8 cellular contexts compared by ENCODE assay signal in the genomic region with DNA sequence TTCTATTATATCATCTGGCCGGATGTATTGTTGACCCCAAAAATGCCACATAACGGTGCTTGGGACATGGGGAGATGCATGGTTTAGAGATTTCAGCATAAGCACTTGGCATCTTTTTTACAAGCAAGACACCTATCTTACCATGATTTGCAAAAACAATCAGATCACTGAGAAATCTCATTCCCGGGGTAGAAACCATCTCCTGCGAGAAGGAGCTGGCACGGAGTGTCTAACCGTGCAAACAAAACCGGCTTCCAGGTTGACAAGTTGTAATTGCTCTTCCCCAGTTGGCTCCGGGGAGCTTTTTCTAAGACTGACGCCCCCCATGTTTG. TPM values are rescaled to one million over a fixed set of nuclear protein-coding genes. Genes with fewer than 3 reads are reported as not detected.
DNase-seq lines count a peak whose midpoint lies in the region; ATAC-seq and TF ChIP-seq lines count a peak whose summit lies in the region.

No MANE protein-coding gene starts in this region.

- no peak for TF ChIP-seq POLR2A in right lobe of liver (IDR thresholded peaks at IDR 0.05)

- H3K9me3 Mint-ChIP-seq in activated CD8-positive, alpha-beta T cell treated with anti-CD3 and anti-CD28 coated beads for 36 hours: no peaks in the 10 kb centered on the region
- H3K9me3 Mint-ChIP-seq in type B pancreatic cell: no peaks in the 10 kb centered on the region

- TF ChIP-seq CTCF in left ventricle myocardium inferior (IDR thresholded peaks at IDR 0.05; ENCODE audit: borderline replicate concordance) (no peak), right atrium auricular region (IDR thresholded peaks at IDR 0.05) (no peak), right lobe of liver (IDR thresholded peaks at IDR 0.05) (no peak), type B pancreatic cell (conservative IDR thresholded peaks at IDR 0.05) (no peak)
- TF ChIP-seq CTCF in activated CD8-positive, alpha-beta T cell treated with anti-CD3 and anti-CD28 coated beads for 36 hours (IDR thresholded peaks at IDR 0.05): no peak

- H3K4me1 ChIP-seq in left ventricle myocardium inferior (peaks cover 30% of the 10 kb centered on the region), right atrium auricular region (peaks cover 0 to 23% of the 10 kb centered on the region in 2 donors), right lobe of liver (peaks cover 0 to 16% (median 2%) of the 10 kb centered on the region in 4 donors)

- peaks cover 6% of the 10 kb centered on the region for H3K36me3 Mint-ChIP-seq in activated CD8-positive, alpha-beta T cell treated with anti-CD3 and anti-CD28 coated beads for 36 hours (ENCODE audit: low read depth)
- H3K36me3 Mint-ChIP-seq in type B pancreatic cell: no peaks in the 10 kb centered on the region

- H3K4me1 Mint-ChIP-seq in activated CD8-positive, alpha-beta T cell treated with anti-CD3 and anti-CD28 coated beads for 36 hours (ENCODE audit: low read depth): peaks cover 49% of the 10 kb centered on the region
- peaks cover 11% of the 10 kb centered on the region for H3K4me1 Mint-ChIP-seq in type B pancreatic cell (ENCODE audit: unreplicated experiment)

- DNase-seq in left ventricle myocardium inferior: no peak
- no peak for DNase-seq in right atrium auricular region (ENCODE audit: low spot score)
- no peak for DNase-seq in activated CD8-positive, alpha-beta T cell treated with anti-CD3 and anti-CD28 coated beads for 36 hours
- no peak for DNase-seq in right lobe of liver
- DNase-seq in type B pancreatic cell (ENCODE audit: extremely low spot score, unreplicated experiment): no peak
- no peak for DNase-seq in AG20443 (ENCODE audit: low spot score)
- no peak for DNase-seq in SIG-M5 treated with dmso at 0.1 percent for 504 hours (lab: John Stamatoyannopoulos, UW; ENCODE audit: unreplicated experiment)

- peak overlapping the region; percentile 96 for H3K27ac Mint-ChIP-seq in activated CD8-positive, alpha-beta T cell treated with anti-CD3 and anti-CD28 coated beads for 36 hours
- no peak overlapping the region for H3K27ac Mint-ChIP-seq in type B pancreatic cell

- H3K27me3 ChIP-seq in left ventricle myocardium inferior (ENCODE audit: low read depth) (peaks cover 33% of the 10 kb centered on the region), right atrium auricular region (no peaks in the 10 kb centered on the region), right lobe of liver (peaks cover 0 to 7% of the 10 kb centered on the region in 2 donors)

- no peaks in the 10 kb centered on the region for H3K27me3 Mint-ChIP-seq in activated CD8-positive, alpha-beta T cell treated with anti-CD3 and anti-CD28 coated beads for 36 hours
- peaks cover 52% of the 10 kb centered on the region for H3K27me3 Mint-ChIP-seq in type B pancreatic cell

- H3K4me3 Mint-ChIP-seq in activated CD8-positive, alpha-beta T cell treated with anti-CD3 and anti-CD28 coated beads for 36 hours: peak overlapping the region; percentile 94
- peak overlapping the region; percentile 94 for H3K4me3 Mint-ChIP-seq in type B pancreatic cell

- 25% methylated on average over 8 of the region's 9 CpGs for WGBS in right lobe of liver (ENCODE audit: insufficient coverage, low coverage, low lambda C conversion rate, missing lambda C conversion rate)

- intact Hi-C loops in left ventricle myocardium inferior (cut with micrococcal nuclease): no loop called here
- intact Hi-C loops in activated CD8-positive, alpha-beta T cell treated with anti-CD3 and anti-CD28 coated beads for 36 hours (cut with micrococcal nuclease): loop anchor here (5.0 to 10.0 kb wide), 2 partner anchors 67 to 145 kb away; no protein-coding TSS in a partner anchor
- intact Hi-C loops in right lobe of liver (cut with DNase I): no loop called here

- H3K36me3 ChIP-seq in left ventricle myocardium inferior (no peaks in the 10 kb centered on the region), right atrium auricular region (no peaks in the 10 kb centered on the region), right lobe of liver (no peaks in the 10 kb centered on the region)

- peak overlapping the region; percentile 81 for H3K4me3 ChIP-seq in left ventricle myocardium inferior
- H3K4me3 ChIP-seq in right atrium auricular region: peak overlapping the region in 1 of 2 donors; percentile 70
- H3K4me3 ChIP-seq in right lobe of liver: peak overlapping the region in 2 of 3 donors; percentile 57 to 60

- CTCF ChIA-PET in activated CD8-positive, alpha-beta T cell treated with anti-CD3 and anti-CD28 coated beads for 36 hours (lab: Charles Lee): interaction anchor here (0.8 to 3.2 kb wide), 8 partner anchors 23 to 170 kb away, joined by 3 to 14 read pairs (median 5); no protein-coding TSS in a partner anchor

- no peaks in the 10 kb centered on the region for H3K9me3 ChIP-seq in left ventricle myocardium inferior (replicated peaks)
- no peaks in the 10 kb centered on the region for H3K9me3 ChIP-seq in right atrium auricular region
- no peaks in the 10 kb centered on the region for H3K9me3 ChIP-seq in right lobe of liver

- H3K27ac ChIP-seq in left ventricle myocardium inferior (replicated peaks) (peak overlapping the region; percentile 74), right atrium auricular region (peak overlapping the region in 1 of 2 donors; percentile 50), right lobe of liver (peak overlapping the region; percentile 60 to 76 (median 62))

- POLR2A ChIA-PET in activated CD8-positive, alpha-beta T cell treated with anti-CD3 and anti-CD28 coated beads for 36 hours (lab: Charles Lee): interaction anchor here (0.9 to 4.0 kb wide), 5 partner anchors 32 to 109 kb away, joined by 3 to 27 read pairs (median 3); partner anchors contain the start of gene AMZ2

- no peak for ATAC-seq in activated CD8-positive, alpha-beta T cell treated with anti-CD3 and anti-CD28 coated beads for 36 hours
- ATAC-seq in right lobe of liver (no peak), GM19035 (IDR thresholded peaks at IDR 0.05; ENCODE audit: unreplicated experiment) (no peak)

RNA-seq across cellular contexts. Expression of gene SLC16A6, which starts 1.0 kb away (rescaled TPM):
- total RNA-seq in left ventricle myocardium inferior (0.08 TPM), right atrium auricular region (under 1 TPM; 0.22 to 0.43 TPM), right lobe of liver (1 to 10 TPM in 1 of 6 experiments, under 1 TPM in 5; 0.19 to 1.2 (median 0.45) TPM), type B pancreatic cell (ENCODE audit: low replicate concordance) (0.67 and 1.6 TPM in 2 replicates)
- total RNA-seq in activated CD8-positive, alpha-beta T cell treated with anti-CD3 and anti-CD28 coated beads for 36 hours: 1 to 10 TPM; 2.3 to 2.8 TPM

RNA-seq across cellular contexts. Expression of gene ARSG, which starts 1.4 kb away (rescaled TPM):
- 3.7 TPM for total RNA-seq in left ventricle myocardium inferior
- total RNA-seq in right atrium auricular region: 1 to 10 TPM; 3.1 to 3.6 TPM
- 1 to 10 TPM; 7.2 to 8.4 TPM for total RNA-seq in activated CD8-positive, alpha-beta T cell treated with anti-CD3 and anti-CD28 coated beads for 36 hours
- 1 to 10 TPM; 1.2 to 3.3 (median 2.5) TPM for total RNA-seq in right lobe of liver
- total RNA-seq in type B pancreatic cell (ENCODE audit: low replicate concordance): 4.1 and 4.8 TPM in 2 replicates

RNA-seq across cellular contexts. Expression of gene AMZ2, which starts 42.1 kb away (rescaled TPM):
- total RNA-seq in left ventricle myocardium inferior (99.9 TPM), right atrium auricular region (10 to 100 TPM; 57.3 to 62.8 TPM), right lobe of liver (10 to 100 TPM; 15.3 to 31.2 (median 18.2) TPM), type B pancreatic cell (ENCODE audit: low replicate concordance) (68.8 and 75.6 TPM in 2 replicates)
- 100 to 1,000 TPM; 132 to 141 TPM for total RNA-seq in activated CD8-positive, alpha-beta T cell treated with anti-CD3 and anti-CD28 coated beads for 36 hours
